In genomic region chr11:1763336-1763795, GRCh38 we compare ENCODE assay signal across 8 cellular contexts. TPM values are rescaled to one million over a fixed set of nuclear protein-coding genes. Genes with fewer than 3 reads are reported as not detected.
DNase-seq lines count a peak whose midpoint lies in the region; ATAC-seq and TF ChIP-seq lines count a peak whose summit lies in the region.

No MANE protein-coding gene starts in this region.

- no peaks in the 10 kb centered on the region for H3K9me3 ChIP-seq in stomach

- ATAC-seq in GM18502 (IDR thresholded peaks at IDR 0.05; ENCODE audit: poor library complexity, unreplicated experiment): peak; percentile 38
- ATAC-seq in HG02678 (IDR thresholded peaks at IDR 0.05; ENCODE audit: unreplicated experiment): peak; percentile 21

- no peak overlapping the region for H3K27ac Mint-ChIP-seq in activated CD4-positive, alpha-beta memory T cell treated with anti-CD3 and anti-CD28 coated beads for 36 hours

- TF ChIP-seq POLR2A in stomach (IDR thresholded peaks at IDR 0.05): no peak

- peaks cover 38% of the 10 kb centered on the region for H3K4me1 Mint-ChIP-seq in activated CD4-positive, alpha-beta memory T cell treated with anti-CD3 and anti-CD28 coated beads for 36 hours (ENCODE audit: low read depth)

- no peak for TF ChIP-seq CTCF in stomach (IDR thresholded peaks at IDR 0.05)

- no peaks in the 10 kb centered on the region for H3K9me3 Mint-ChIP-seq in activated CD4-positive, alpha-beta memory T cell treated with anti-CD3 and anti-CD28 coated beads for 36 hours

- intact Hi-C loops in activated CD4-positive, alpha-beta memory T cell treated with anti-CD3 and anti-CD28 coated beads for 36 hours (cut with micrococcal nuclease): loop anchor here (2.0 kb wide), 1 partner anchor 87 kb away; no protein-coding TSS in a partner anchor
- intact Hi-C loops in stomach (cut with DNase I; ENCODE audit: low total_unique reads): no loop called here

- no peak for DNase-seq in activated CD4-positive, alpha-beta memory T cell treated with anti-CD3 and anti-CD28 coated beads for 36 hours
- DNase-seq in stomach (no peak), NCI-H2081 treated with DMSO at 0.1 percent for 48 hours (lab: John Stamatoyannopoulos, UW) (no peak), foreskin melanocyte (no peak)
- DNase-seq in activated effector memory CD4-positive, alpha-beta T cell treated with Interleukin-2 at 50 U/mL for 16 hours: no peak

- peak overlapping the region; percentile 51 for H3K4me3 Mint-ChIP-seq in activated CD4-positive, alpha-beta memory T cell treated with anti-CD3 and anti-CD28 coated beads for 36 hours

- H3K4me3 ChIP-seq in iPS-11a (ENCODE audit: low read depth, low read length): peak overlapping the region; percentile 72
- peak overlapping the region; percentile 91 to 97 (median 96) for H3K4me3 ChIP-seq in stomach

- peaks cover 0 to 32% (median 31%) of the 10 kb centered on the region in 4 donors for H3K36me3 ChIP-seq in stomach

- H3K27ac ChIP-seq in stomach: peak overlapping the region; percentile 92 to 98 (median 95)

- 0 to 2% (median 1%) methylated on average over 3 to 32 of the region's 32 CpGs for WGBS in stomach, 5 donors

- H3K27me3 Mint-ChIP-seq in activated CD4-positive, alpha-beta memory T cell treated with anti-CD3 and anti-CD28 coated beads for 36 hours: no peaks in the 10 kb centered on the region

- no peak for TF ChIP-seq EP300 in stomach (IDR thresholded peaks at IDR 0.05)

- POLR2A ChIA-PET in activated CD4-positive, alpha-beta memory T cell treated with anti-CD3 and anti-CD28 coated beads for 36 hours (lab: Charles Lee): interaction anchor here (1.5 kb wide), 1 partner anchor 10 kb away, joined by 4 read pairs; no protein-coding TSS in a partner anchor

- CTCF ChIA-PET in activated CD4-positive, alpha-beta memory T cell treated with anti-CD3 and anti-CD28 coated beads for 36 hours (lab: Charles Lee): interaction anchor here (1.0 to 1.5 kb wide), 2 partner anchors 18 to 72 kb away, joined by 3 read pairs; no protein-coding TSS in a partner anchor

- H3K27me3 ChIP-seq in stomach: no peaks in the 10 kb centered on the region

- H3K36me3 Mint-ChIP-seq in activated CD4-positive, alpha-beta memory T cell treated with anti-CD3 and anti-CD28 coated beads for 36 hours: no peaks in the 10 kb centered on the region

- peaks cover 39 to 57% (median 55%) of the 10 kb centered on the region in 4 donors for H3K4me1 ChIP-seq in stomach

RNA-seq across cellular contexts. Expression of gene CTSD, which starts 0.4 kb away (rescaled TPM):
- 10 to 100 TPM; 52.0 to 58.7 TPM for total RNA-seq in activated CD4-positive, alpha-beta memory T cell treated with anti-CD3 and anti-CD28 coated beads for 36 hours
- total RNA-seq in stomach: 100 to 1,000 TPM; 115 to 590 (median 210) TPM
- polyA plus RNA-seq in stomach: 100 to 1,000 TPM; 173 to 538 (median 529) TPM

RNA-seq across cellular contexts. Expression of gene IFITM10, which starts 13.0 kb away (rescaled TPM):
- under 1 TPM; 0.27 to 0.29 TPM for total RNA-seq in activated CD4-positive, alpha-beta memory T cell treated with anti-CD3 and anti-CD28 coated beads for 36 hours
- total RNA-seq in stomach: under 1 TPM in 1 of 5 donors, not detected in 4; 0.72 TPM
- polyA plus RNA-seq in stomach: 1 to 10 TPM in 1 of 3 donors, under 1 TPM in 2; 0.19 to 1.1 (median 0.95) TPM
